ENCODE assay signal across 14 cellular contexts in genomic region chr2:8607591-8607990, GRCh38.
DNase-seq lines count a peak whose midpoint lies in the region; ATAC-seq, FAIRE-seq and TF ChIP-seq lines count a peak whose summit lies in the region.
"Had no signal": no experiment of that assay in that cellular context is flagged by ENCODE, and none has a peak within 500 bp of the region (broad histone marks: within the 10 kb centered on the region; RNA-seq: fewer than 3 reads in every experiment).

No MANE protein-coding gene starts in this region.

- intact Hi-C loops in activated CD4-positive, alpha-beta T cell treated with anti-CD3 and anti-CD28 coated beads, Interleukin-2, amount 10 ng/mL, durations not matched to agents 24 days and 14 days (cut with micrococcal nuclease), result loop anchor here (5.0 kb wide), 1 partner anchor 125 kb away; no protein-coding TSS in a partner anchor
- intact Hi-C loops in vagina (cut with DNase I), result no loop called here

- no peaks in the 10 kb centered on the region for H3K4me1 ChIP-seq in vagina
- H3K4me1 ChIP-seq: pancreas had no signal

- H3K4me3 Mint-ChIP-seq in activated CD4-positive, alpha-beta T cell treated with anti-CD3 and anti-CD28 coated beads, Interleukin-2, amount 10 ng/mL, durations not matched to agents 24 days and 14 days, result no peak overlapping the region
- H3K4me3 Mint-ChIP-seq in stimulated activated naive CD8-positive, alpha-beta T cell treated with anti-CD3 and anti-CD28 coated beads, Interleukin-15, amount 100 ng/mL, for 72 hours, result peak overlapping the region; percentile 4 to 68
- H3K4me3 Mint-ChIP-seq: activated CD4-positive, alpha-beta memory T cell treated with anti-CD3 and anti-CD28 coated beads for 36 hours; activated naive CD4-positive, alpha-beta T cell treated with anti-CD3 and anti-CD28 coated beads for 36 hours; B cell; memory B cell had no signal

- H3K4me3 ChIP-seq in fibroblast of mammary gland (ENCODE audit: control insufficient read depth, low read depth, low read length) (no peak overlapping the region), vagina (no peak overlapping the region)
- H3K4me3 ChIP-seq: pancreas had no signal

- TF ChIP-seq CTCF in fibroblast of mammary gland (conservative IDR thresholded peaks at IDR 0.05; ENCODE audit: control insufficient read depth, insufficient read depth, low read depth, low read length) (no peak), vagina (IDR thresholded peaks at IDR 0.05) (no peak)

- no peak for TF ChIP-seq POLR2A in vagina (IDR thresholded peaks at IDR 0.05)

- DNase-seq in activated CD4-positive, alpha-beta T cell treated with anti-CD3 and anti-CD28 coated beads, Interleukin-2, amount 10 ng/mL, durations not matched to agents 24 days and 14 days, result no peak
- no peak for DNase-seq in activated CD4-positive, alpha-beta T cell treated with anti-CD3 and anti-CD28 coated beads for 48 hours
- peak; percentile 72 for DNase-seq in RCC 7860 (ENCODE audit: low spot score)
- DNase-seq in fibroblast of mammary gland (ENCODE audit: low read depth), result peak; percentile 77
- no peak for DNase-seq in stimulated activated naive CD8-positive, alpha-beta T cell treated with anti-CD3 and anti-CD28 coated beads, Interleukin-15, amount 100 ng/mL, for 72 hours
- DNase-seq in NCI-H2107 (lab: John Stamatoyannopoulos, UW), result no peak
- DNase-seq in vagina (ENCODE audit: extremely low spot score in 2 of 2), result no peak
- DNase-seq: activated naive CD4-positive, alpha-beta T cell treated with anti-CD3 and anti-CD28 coated beads for 36 hours; H7; pancreas had no signal

- FAIRE-seq in RCC 7860 (lab: Jason Lieb, UNC), result no peak
- FAIRE-seq: pancreas had no signal

- H3K27ac Mint-ChIP-seq in activated CD4-positive, alpha-beta T cell treated with anti-CD3 and anti-CD28 coated beads, Interleukin-2, amount 10 ng/mL, durations not matched to agents 24 days and 14 days, result peak overlapping the region; percentile 6
- H3K27ac Mint-ChIP-seq in stimulated activated naive CD8-positive, alpha-beta T cell treated with anti-CD3 and anti-CD28 coated beads, Interleukin-15, amount 100 ng/mL, for 72 hours, result peak overlapping the region; percentile 69 to 84
- H3K27ac Mint-ChIP-seq: activated naive CD4-positive, alpha-beta T cell treated with anti-CD3 and anti-CD28 coated beads for 36 hours; B cell; memory B cell had no signal

- H3K27me3 Mint-ChIP-seq in activated CD4-positive, alpha-beta T cell treated with anti-CD3 and anti-CD28 coated beads, Interleukin-2, amount 10 ng/mL, durations not matched to agents 24 days and 14 days, result peaks cover 2% of the 10 kb centered on the region
- H3K27me3 Mint-ChIP-seq in stimulated activated naive CD8-positive, alpha-beta T cell treated with anti-CD3 and anti-CD28 coated beads, Interleukin-15, amount 100 ng/mL, for 72 hours, result peaks cover 10% of the 10 kb centered on the region
- H3K27me3 Mint-ChIP-seq: activated CD4-positive, alpha-beta memory T cell treated with anti-CD3 and anti-CD28 coated beads for 36 hours had no signal

- ATAC-seq in stimulated activated naive CD8-positive, alpha-beta T cell treated with anti-CD3 and anti-CD28 coated beads, Interleukin-15, amount 100 ng/mL, for 72 hours, result no peak
- ATAC-seq in HG02981 (IDR thresholded peaks at IDR 0.05; ENCODE audit: unreplicated experiment), result no peak

- no peaks in the 10 kb centered on the region for H3K27me3 ChIP-seq in vagina
- H3K27me3 ChIP-seq: pancreas had no signal

- peaks cover 14% of the 10 kb centered on the region for H3K9me3 Mint-ChIP-seq in activated CD4-positive, alpha-beta T cell treated with anti-CD3 and anti-CD28 coated beads, Interleukin-2, amount 10 ng/mL, durations not matched to agents 24 days and 14 days
- peaks cover 10 to 15% of the 10 kb centered on the region in 2 donors for H3K9me3 Mint-ChIP-seq in stimulated activated naive CD8-positive, alpha-beta T cell treated with anti-CD3 and anti-CD28 coated beads, Interleukin-15, amount 100 ng/mL, for 72 hours

- H3K4me1 Mint-ChIP-seq in activated CD4-positive, alpha-beta T cell treated with anti-CD3 and anti-CD28 coated beads, Interleukin-2, amount 10 ng/mL, durations not matched to agents 24 days and 14 days, result peaks cover 22% of the 10 kb centered on the region
- H3K4me1 Mint-ChIP-seq in stimulated activated naive CD8-positive, alpha-beta T cell treated with anti-CD3 and anti-CD28 coated beads, Interleukin-15, amount 100 ng/mL, for 72 hours, result peaks cover 39% of the 10 kb centered on the region
- H3K4me1 Mint-ChIP-seq: B cell, memory B cell had no signal

- no peaks in the 10 kb centered on the region for H3K36me3 ChIP-seq in vagina
- H3K36me3 ChIP-seq: pancreas had no signal

- H3K27ac ChIP-seq in vagina, result no peak overlapping the region
- H3K27ac ChIP-seq: pancreas had no signal

- H3K36me3 Mint-ChIP-seq in activated CD4-positive, alpha-beta T cell treated with anti-CD3 and anti-CD28 coated beads, Interleukin-2, amount 10 ng/mL, durations not matched to agents 24 days and 14 days (ENCODE audit: low read depth), result peaks cover 1% of the 10 kb centered on the region
- H3K36me3 Mint-ChIP-seq: activated CD4-positive, alpha-beta memory T cell treated with anti-CD3 and anti-CD28 coated beads for 36 hours; memory B cell had no signal

- no peaks in the 10 kb centered on the region for H3K9me3 ChIP-seq in vagina
- H3K9me3 ChIP-seq: pancreas had no signal

Comparison
In these comparisons a context has a peak if more than half of its experiments do, and no peak if none do; other contexts are left out.
1. DNase-seq: peak in RCC 7860 (single experiment) and fibroblast of mammary gland (single experiment); none in activated CD4-positive, alpha-beta T cell treated with anti-CD3 and anti-CD28 coated beads, Interleukin-2, amount 10 ng/mL, durations not matched to agents 24 days and 14 days (single experiment), activated CD4-positive, alpha-beta T cell treated with anti-CD3 and anti-CD28 coated beads for 48 hours (single experiment), stimulated activated naive CD8-positive, alpha-beta T cell treated with anti-CD3 and anti-CD28 coated beads, Interleukin-15, amount 100 ng/mL, for 72 hours (0 of 2), NCI-H2107 (single experiment) and vagina (0 of 2).